In the genomic region with DNA sequence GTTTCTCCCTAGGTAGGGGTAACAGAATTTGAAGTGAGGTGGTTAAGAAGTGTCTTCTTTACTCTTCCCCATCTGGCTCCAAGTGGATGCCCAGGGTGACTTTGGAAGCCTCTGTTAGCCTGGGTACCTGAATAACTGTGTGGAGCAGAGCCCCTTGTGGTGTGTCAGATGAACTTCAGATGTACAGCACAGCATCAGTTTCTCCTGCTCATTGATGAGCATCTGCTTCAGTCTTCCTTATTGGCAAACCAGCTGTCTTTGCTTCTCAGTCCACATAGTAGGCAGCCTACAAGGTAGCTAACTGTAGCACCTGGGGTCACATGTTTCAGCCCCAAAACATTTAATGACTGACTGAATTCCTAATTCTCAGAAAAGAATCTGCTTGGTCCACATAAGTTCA, we compare ENCODE assay signal across 8 cellular contexts. TPM values are rescaled to one million over a fixed set of nuclear protein-coding genes. Genes with fewer than 3 reads are reported as not detected.
DNase-seq lines count a peak whose midpoint lies in the region; ATAC-seq and TF ChIP-seq lines count a peak whose summit lies in the region.

No MANE protein-coding gene starts in this region.

- no peak overlapping the region for H3K27ac Mint-ChIP-seq in CD4-positive, alpha-beta memory T cell

- no peaks in the 10 kb centered on the region for H3K4me1 ChIP-seq in CD4-positive, alpha-beta memory T cell (ENCODE audit: insufficient read depth, low read length)

- H3K27me3 ChIP-seq in CD4-positive, alpha-beta memory T cell (ENCODE audit: insufficient read depth, low read length): no peaks in the 10 kb centered on the region

- H3K27me3 Mint-ChIP-seq in CD4-positive, alpha-beta memory T cell: peaks cover 3 to 13% of the 10 kb centered on the region in 2 donors

- H3K36me3 Mint-ChIP-seq in CD4-positive, alpha-beta memory T cell: no peaks in the 10 kb centered on the region

- H3K9me3 Mint-ChIP-seq in CD4-positive, alpha-beta memory T cell: peaks cover 0 to 6% (median 0%) of the 10 kb centered on the region in 8 donors

- POLR2A ChIA-PET in RWPE1 (lab: Yijun Ruan, JAX; ENCODE audit: low non-redundant PET): no interaction called here
- POLR2A ChIA-PET in CD4-positive, alpha-beta memory T cell (lab: Charles Lee; ENCODE audit: partially characterized antibody): no interaction called here

- TF ChIP-seq CTCF in GM12872 (IDR thresholded peaks at IDR 0.05; ENCODE audit: insufficient read depth, low read depth, low read length) (peak; percentile 82), RWPE1 (conservative IDR thresholded peaks at IDR 0.05; ENCODE audit: low read depth) (no peak; the same call in 1 of the 2 replicates)

- ATAC-seq in HG02885 (IDR thresholded peaks at IDR 0.05; ENCODE audit: poor library complexity, unreplicated experiment): peak; percentile 89

- no peaks in the 10 kb centered on the region for H3K4me1 Mint-ChIP-seq in CD4-positive, alpha-beta memory T cell

- DNase-seq in A172 (ENCODE audit: low spot score) (peak; percentile 14), RWPE1 (ENCODE audit: low spot score) (peak; percentile 16), glomerular visceral epithelial cell (ENCODE audit: extremely low spot score) (peak; percentile 26), NCI-H2029 (lab: John Stamatoyannopoulos, UW) (no peak)
- no peak for DNase-seq in CD4-positive, alpha-beta memory T cell
- DNase-seq in activated naive CD4-positive, alpha-beta T cell treated with anti-CD3 and anti-CD28 coated beads, Interleukin-2, amount 50 U/mL, for 16 hours: no peak

- intact Hi-C loops in CD4-positive, alpha-beta memory T cell (cut with micrococcal nuclease): no loop called here

- H3K36me3 ChIP-seq in CD4-positive, alpha-beta memory T cell (ENCODE audit: insufficient read depth, low read length): no peaks in the 10 kb centered on the region

- H3K9me3 ChIP-seq in CD4-positive, alpha-beta memory T cell (ENCODE audit: control insufficient read depth in 1 of 2, low read length in 2 of 2): no peaks in the 10 kb centered on the region

- CTCF ChIA-PET in RWPE1 (lab: Yijun Ruan, JAX): interaction anchor here (0.6 to 0.9 kb wide), 5 partner anchors 28 to 384 kb away, joined by 3 to 4 read pairs (median 3); no protein-coding TSS in a partner anchor
- CTCF ChIA-PET in CD4-positive, alpha-beta memory T cell (lab: Charles Lee; ENCODE audit: partially characterized antibody): interaction anchor here (0.7 to 2.2 kb wide), 2 partner anchors 9 to 14 kb away, joined by 3 to 7 read pairs; no protein-coding TSS in a partner anchor

- no peak overlapping the region for H3K4me3 Mint-ChIP-seq in CD4-positive, alpha-beta memory T cell

- H3K4me3 ChIP-seq in CD4-positive, alpha-beta memory T cell (ENCODE audit: low read length in 2 of 2): no peak overlapping the region

- H3K27ac ChIP-seq in RWPE1: no peak overlapping the region
- no peak overlapping the region for H3K27ac ChIP-seq in CD4-positive, alpha-beta memory T cell (ENCODE audit: low read depth, low read length)

RNA-seq across cellular contexts. Expression of a gene that starts 56.2 kb away (rescaled TPM):
- 38.2 and 38.8 TPM in 2 replicates for total RNA-seq in A172 (2014; rRNA removed; shearing (Covaris generic))
- total RNA-seq in CD4-positive, alpha-beta memory T cell: not detected
- polyA plus RNA-seq in CD4-positive, alpha-beta memory T cell: under 1 TPM in 1 of 2 donors, not detected in 1; 0.24 TPM

Comparison
In these comparisons a context has a peak if more than half of its experiments do, and no peak if none do; other contexts are left out.
1. DNase-seq: peak in A172 (single experiment), RWPE1 (single experiment) and glomerular visceral epithelial cell (single experiment); none in CD4-positive, alpha-beta memory T cell (0 of 5), NCI-H2029 (single experiment) and activated naive CD4-positive, alpha-beta T cell treated with anti-CD3 and anti-CD28 coated beads, Interleukin-2, amount 50 U/mL, for 16 hours (single experiment).
2. RNA of a gene that starts 56.2 kb away (total RNA-seq): 38.2 to 38.8 TPM in A172; not detected in CD4-positive, alpha-beta memory T cell; every median in the first group is over 10 times any median in the second.